Comparison of ENCODE assay signal across 19 cellular contexts in the genomic region with DNA sequence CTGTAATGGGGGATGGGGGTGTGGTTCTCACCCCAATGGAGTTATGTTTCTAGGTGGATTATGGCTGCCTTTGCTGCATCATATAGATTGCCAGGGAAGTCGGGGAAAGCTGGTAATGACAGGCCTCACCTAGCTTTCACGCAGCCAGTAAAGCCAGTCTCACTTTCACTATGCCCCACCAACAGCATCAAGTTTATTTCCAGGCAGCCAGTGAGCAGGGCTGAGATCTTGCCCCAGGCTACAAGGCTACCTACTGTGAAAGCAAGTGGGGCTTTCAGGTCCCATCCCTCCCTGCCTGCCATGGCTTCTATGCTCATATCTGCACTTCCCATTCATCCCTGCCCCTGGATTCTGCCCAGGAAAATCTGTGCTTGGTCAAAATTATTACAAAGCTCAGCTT.
DNase-seq lines count a peak whose midpoint lies in the region; ATAC-seq and TF ChIP-seq lines count a peak whose summit lies in the region.
"Had no signal": no experiment of that assay in that cellular context is flagged by ENCODE, and none has a peak within 500 bp of the region (broad histone marks: within the 10 kb centered on the region; RNA-seq: fewer than 3 reads in every experiment).

No MANE protein-coding gene starts in this region.

- H2BK15ac ChIP-seq in H9 (ENCODE audit: low read depth, low read length) (no peak overlapping the region), neuronal stem cell (ENCODE audit: low read length) (peak overlapping the region; percentile 3)

- no peak overlapping the region for H4K5ac ChIP-seq in H9 (ENCODE audit: insufficient read length, low read depth, low read length)

- H3K9me3 Mint-ChIP-seq in H9: peaks cover 22 to 27% of the 10 kb centered on the region in 2 experiments
- peaks cover 0 to 5% of the 10 kb centered on the region in 2 donors for H3K9me3 Mint-ChIP-seq in activated naive CD4-positive, alpha-beta T cell treated with anti-CD3 and anti-CD28 coated beads, Interleukin-2, amount 50 U/mL, for 72 hours
- H3K9me3 Mint-ChIP-seq: T-helper 1 cell treated with Interleukin-12 subunit alpha and Interleukin-12 subunit beta and Interleukin-4 antibody, amounts not matched to agents 30 μg/mL and 1 μg/mL, for 36 hours had no signal

- peaks cover 20 to 27% (median 22%) of the 10 kb centered on the region in 3 experiments for H3K36me3 Mint-ChIP-seq in H9 (ENCODE audit: insufficient read depth in 1 of 3, low read depth in 3 of 3)
- no peaks in the 10 kb centered on the region for H3K36me3 Mint-ChIP-seq in activated naive CD4-positive, alpha-beta T cell treated with anti-CD3 and anti-CD28 coated beads, Interleukin-2, amount 50 U/mL, for 72 hours

- no peaks in the 10 kb centered on the region for H3K9me3 ChIP-seq in H9 (ENCODE audit: control insufficient read depth, low read depth, low read length)
- H3K9me3 ChIP-seq in neuronal stem cell (replicated peaks in 1 of 2; ENCODE audit: control insufficient read depth in 2 of 2, insufficient read depth in 1 of 2, low read depth in 1 of 2, low read length in 2 of 2): peaks cover 0 to 3% of the 10 kb centered on the region in 2 donors
- H3K9me3 ChIP-seq: Peyer's patch, SK-N-SH had no signal

- H3K23ac ChIP-seq in H9 (ENCODE audit: insufficient read length, low read depth, low read length) (no peak overlapping the region), neuronal stem cell (ENCODE audit: low read depth, low read length, poor library complexity) (no peak overlapping the region)

- H2BK5ac ChIP-seq in H9 (ENCODE audit: insufficient read length, low read length): no peak overlapping the region
- H2BK5ac ChIP-seq in neuronal stem cell (ENCODE audit: low read length): no peak overlapping the region

- no peak overlapping the region for H3T11ph ChIP-seq in H9 (ENCODE audit: low read length)

- H3K79me1 ChIP-seq in H9 (ENCODE audit: insufficient read depth, low read depth, low read length, poor library complexity, severe bottlenecking): no peaks in the 10 kb centered on the region
- H3K79me1 ChIP-seq in neuronal stem cell (ENCODE audit: low read depth, low read length): no peaks in the 10 kb centered on the region

- H3K27ac Mint-ChIP-seq in H9: no peak overlapping the region; a peak in 1 of 7 replicates
- H3K27ac Mint-ChIP-seq in activated naive CD4-positive, alpha-beta T cell treated with anti-CD3 and anti-CD28 coated beads, Interleukin-2, amount 50 U/mL, for 72 hours: no peak overlapping the region
- H3K27ac Mint-ChIP-seq: B cell; T-helper 1 cell treated with Interleukin-12 subunit alpha and Interleukin-12 subunit beta and Interleukin-4 antibody, amounts not matched to agents 30 μg/mL and 1 μg/mL, for 36 hours had no signal

- H3K4ac ChIP-seq in H9 (ENCODE audit: low read depth, low read length) (no peak overlapping the region), neuronal stem cell (ENCODE audit: low read length) (no peak overlapping the region)

- no peak overlapping the region for H3K56ac ChIP-seq in H9 (ENCODE audit: insufficient read length, low read depth, low read length)

- H2BK12ac ChIP-seq in H9 (ENCODE audit: insufficient read length, low read depth, low read length) (no peak overlapping the region), neuronal stem cell (ENCODE audit: low read length) (no peak overlapping the region)

- no peak overlapping the region for H4K91ac ChIP-seq in H9 (ENCODE audit: insufficient read length, low read depth, low read length)
- H4K91ac ChIP-seq in neuronal stem cell (ENCODE audit: low read depth, low read length, poor library complexity): no peak overlapping the region

- H3K18ac ChIP-seq in H9 (ENCODE audit: insufficient read length, low read depth, low read length): no peak overlapping the region
- no peak overlapping the region for H3K18ac ChIP-seq in neuronal stem cell (ENCODE audit: low read length)

- H4K8ac ChIP-seq in H9 (replicated peaks; ENCODE audit: insufficient read length, low read depth, low read length) (no peak overlapping the region), neuronal stem cell (ENCODE audit: low read depth, low read length) (no peak overlapping the region)

- no peak overlapping the region for H3K4me3 ChIP-seq in neuronal stem cell (ENCODE audit: low read length in 2 of 2)
- H3K4me3 ChIP-seq: K562, Peyer's patch had no signal

- H3K4me2 ChIP-seq in H9 (ENCODE audit: insufficient read depth, insufficient read length, low read length): no peak overlapping the region
- no peak overlapping the region for H3K4me2 ChIP-seq in neuronal stem cell (ENCODE audit: insufficient read depth, low read length, poor library complexity, severe bottlenecking)
- H3K4me2 ChIP-seq: SK-N-SH had no signal

- H3K4me3 Mint-ChIP-seq in H9: no peak overlapping the region
- H3K4me3 Mint-ChIP-seq: B cell; T-helper 1 cell treated with Interleukin-12 subunit alpha and Interleukin-12 subunit beta and Interleukin-4 antibody, amounts not matched to agents 30 μg/mL and 1 μg/mL, for 36 hours had no signal

- H2BK120ac ChIP-seq in H9 (ENCODE audit: low read depth, low read length, poor library complexity, severe bottlenecking): no peak overlapping the region
- H2BK120ac ChIP-seq in neuronal stem cell (ENCODE audit: low read depth, low read length): no peak overlapping the region

- H4K20me1 ChIP-seq in H9 (ENCODE audit: control insufficient read depth, insufficient read depth, insufficient read length): no peaks in the 10 kb centered on the region

- ATAC-seq in GM18498 (IDR thresholded peaks at IDR 0.05; ENCODE audit: unreplicated experiment) (peak; percentile 45), HG02610 (IDR thresholded peaks at IDR 0.05; ENCODE audit: unreplicated experiment) (no peak)
- no peak for ATAC-seq in activated naive CD4-positive, alpha-beta T cell treated with anti-CD3 and anti-CD28 coated beads, Interleukin-2, amount 50 U/mL, for 72 hours
- ATAC-seq: K562 had no signal

- H3K27me3 ChIP-seq in H9 (ENCODE audit: insufficient read depth, low read length) (no peaks in the 10 kb centered on the region), neuronal stem cell (ENCODE audit: control insufficient read depth in 3 of 3, insufficient read depth in 3 of 3, low read depth in 1 of 3, low read length in 3 of 3) (no peaks in the 10 kb centered on the region)
- H3K27me3 ChIP-seq: Peyer's patch had no signal

- no peak overlapping the region for H3K27ac ChIP-seq in H9 (ENCODE audit: insufficient read length, low read depth, low read length)
- no peak overlapping the region for H3K27ac ChIP-seq in neuronal stem cell (replicated peaks; ENCODE audit: low read length)
- H3K27ac ChIP-seq: HL-60, Peyer's patch had no signal

- no CpG with 5 or more reads among the region's 2 CpGs for WGBS in H9 (ENCODE audit: extremely low coverage, insufficient read length, low lambda C conversion rate)
- no CpG with 5 or more reads among the region's 2 CpGs for WGBS in neuronal stem cell (ENCODE audit: extremely low coverage in 2 of 2, insufficient read length in 2 of 2, insufficient replicate concordance in 1 of 2), 2 donors

- H2AK5ac ChIP-seq in H9 (ENCODE audit: insufficient read length, low read length) (no peak overlapping the region), neuronal stem cell (ENCODE audit: low read depth, low read length) (no peak overlapping the region)

- no peaks in the 10 kb centered on the region for H3K27me3 Mint-ChIP-seq in H9 (ENCODE audit: low read depth)

- peak; percentile 45 for DNase-seq in H9
- peak; percentile 46 for DNase-seq in NCI-H345 treated with DMSO at 0.1 percent for 48 hours (lab: John Stamatoyannopoulos, UW; ENCODE audit: unreplicated experiment)
- DNase-seq in neuronal stem cell (ENCODE audit: low spot score): no peak
- DNase-seq in activated naive CD4-positive, alpha-beta T cell (lab: John Stamatoyannopoulos, UW): no peak
- no peak for DNase-seq in activated naive CD4-positive, alpha-beta T cell treated with anti-CD3 and anti-CD28 coated beads, Interleukin-2, amount 50 U/mL, for 72 hours (ENCODE audit: low spot score in 2 of 2)
- DNase-seq: DMS153, EL, NCI-H1694, NCI-H446, NCI-H774, Peyer's patch, Right ventricle myocardium superior, SK-N-SH had no signal

- H3K4me1 ChIP-seq in H9 (ENCODE audit: insufficient read depth, low read length): peaks cover 5% of the 10 kb centered on the region; the same call in 1 of the 2 replicates
- peaks cover 4 to 8% of the 10 kb centered on the region in 2 donors for H3K4me1 ChIP-seq in neuronal stem cell (ENCODE audit: control insufficient read depth in 2 of 2, insufficient read depth in 1 of 2, low read depth in 1 of 2, low read length in 2 of 2)
- H3K4me1 ChIP-seq: Peyer's patch had no signal

- no peak for TF ChIP-seq CTCF in H9 (conservative IDR thresholded peaks at IDR 0.05)

- H3K9ac ChIP-seq in H9 (ENCODE audit: extremely low read depth, insufficient read length, low read length) (no peak overlapping the region), neuronal stem cell (ENCODE audit: low read depth, low read length, poor library complexity) (no peak overlapping the region)
- H3K9ac ChIP-seq: SK-N-SH had no signal

- H3K4me1 Mint-ChIP-seq in H9: peaks cover 21 to 23% of the 10 kb centered on the region in 2 experiments
- H3K4me1 Mint-ChIP-seq: B cell had no signal

- H2BK20ac ChIP-seq in H9 (ENCODE audit: low read depth, low read length, poor library complexity, severe bottlenecking): no peak overlapping the region

- no peaks in the 10 kb centered on the region for H3K23me2 ChIP-seq in H9 (ENCODE audit: insufficient read length, low read depth, low read length, poor library complexity, severe bottlenecking)

- no peaks in the 10 kb centered on the region for H3K79me2 ChIP-seq in H9 (ENCODE audit: insufficient read depth, low read length)

- no peak overlapping the region for H3K14ac ChIP-seq in H9 (ENCODE audit: insufficient read depth, low read length)
- H3K14ac ChIP-seq in neuronal stem cell (ENCODE audit: low read length): no peak overlapping the region

- H2AFZ ChIP-seq in H9 (ENCODE audit: low read length) (no peak overlapping the region), neuronal stem cell (ENCODE audit: low read length) (peak overlapping the region; percentile 3)

- H3K36me3 ChIP-seq in neuronal stem cell (replicated peaks in 1 of 2; ENCODE audit: control insufficient read depth in 2 of 2, insufficient read depth in 2 of 2, low read length in 2 of 2): no peaks in the 10 kb centered on the region
- H3K36me3 ChIP-seq: Peyer's patch had no signal

Comparison
In these comparisons a context has a peak if more than half of its experiments do, and no peak if none do; other contexts are left out.
1. DNase-seq: peak in H9 (single experiment) and NCI-H345 treated with DMSO at 0.1 percent for 48 hours (single experiment); none in neuronal stem cell (single experiment), activated naive CD4-positive, alpha-beta T cell (0 of 4) and activated naive CD4-positive, alpha-beta T cell treated with anti-CD3 and anti-CD28 coated beads, Interleukin-2, amount 50 U/mL, for 72 hours (0 of 2).